In the genomic region with DNA sequence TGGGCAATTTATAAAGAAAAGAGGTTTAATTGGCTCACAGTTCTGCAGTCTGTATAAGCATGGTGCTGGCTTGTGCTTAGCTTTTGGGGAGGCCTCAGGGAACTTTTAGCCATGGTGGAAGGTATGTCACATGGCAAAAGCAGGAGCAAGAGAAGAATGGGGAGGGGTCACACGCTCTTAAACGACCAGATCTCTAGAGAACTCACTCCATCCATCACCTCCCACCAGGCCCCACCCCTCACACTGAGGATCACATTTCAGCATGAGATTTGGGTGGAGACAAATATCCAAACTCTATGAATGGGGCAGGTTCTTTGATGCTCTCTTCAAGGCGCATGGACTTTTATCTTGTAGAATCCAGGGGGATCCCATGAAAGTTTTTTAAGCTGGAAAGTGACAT, we compare ENCODE assay signal across 23 cellular contexts.
"Had no signal": no experiment of that assay in that cellular context is flagged by ENCODE, and none has a peak within 500 bp of the region (broad histone marks: within the 10 kb centered on the region; RNA-seq: fewer than 3 reads in every experiment).

No MANE protein-coding gene starts in this region.

- H3K36me3 ChIP-seq: esophagus muscularis mucosa, gastrocnemius medialis, heart right ventricle, left ventricle myocardium inferior, lower lobe of right lung, right atrium auricular region, sigmoid colon, stomach, upper lobe of left lung, uterus had no signal

- H3K9me3 Mint-ChIP-seq: dendritic cell treated with granulocyte-macrophage colony-stimulating factor and Interleukin-4, amounts not matched to agents 40 ng/mL and 50 ng/mL, for 4 days; effector memory CD8-positive, alpha-beta T cell; immature natural killer cell had no signal

- H3K27ac Mint-ChIP-seq: dendritic cell treated with granulocyte-macrophage colony-stimulating factor and Interleukin-4, amounts not matched to agents 40 ng/mL and 50 ng/mL, for 4 days; effector memory CD8-positive, alpha-beta T cell; immature natural killer cell had no signal

- H3K4me1 ChIP-seq: gastrocnemius medialis, lower lobe of right lung, right atrium auricular region had no signal

- ATAC-seq: effector memory CD8-positive, alpha-beta T cell; gastrocnemius medialis; heart right ventricle; lower lobe of right lung had no signal

- H3K9me3 ChIP-seq: esophagus muscularis mucosa, gastrocnemius medialis, heart right ventricle, left ventricle myocardium inferior, lower lobe of right lung, right atrium auricular region, sigmoid colon, stomach, upper lobe of left lung, uterus had no signal

- H3K36me3 Mint-ChIP-seq: immature natural killer cell had no signal

- H3K4me3 ChIP-seq: esophagus muscularis mucosa, gastrocnemius medialis, heart right ventricle, left ventricle myocardium inferior, lower lobe of right lung, right atrium auricular region, sigmoid colon, skin epidermis, stomach, upper lobe of left lung, uterus had no signal

- H3K4me3 Mint-ChIP-seq: dendritic cell treated with granulocyte-macrophage colony-stimulating factor and Interleukin-4, amounts not matched to agents 40 ng/mL and 50 ng/mL, for 4 days; effector memory CD8-positive, alpha-beta T cell; immature natural killer cell had no signal

- H3K27ac ChIP-seq: epithelial cell of prostate, esophagus muscularis mucosa, gastrocnemius medialis, heart right ventricle, left ventricle myocardium inferior, lower lobe of right lung, right atrium auricular region, sigmoid colon, skin epidermis, stomach, upper lobe of left lung, uterus had no signal

- H3K27me3 ChIP-seq: esophagus muscularis mucosa, gastrocnemius medialis, heart right ventricle, right atrium auricular region, sigmoid colon, stomach, upper lobe of left lung, uterus had no signal

- DNase-seq: effector memory CD8-positive, alpha-beta T cell; gastrocnemius medialis; heart right ventricle; hypothalamus; immature natural killer cell; left ventricle myocardium inferior; lower lobe of right lung; mesenchymal stem cell; midbrain; posterior cingulate gyrus; sigmoid colon; stimulated activated CD4-positive, alpha-beta T cell treated with anti-CD3 and anti-CD28 coated beads, Interleukin-2, amount 100 ng/mL, for 24 hours; stimulated activated CD4-positive, alpha-beta T cell treated with anti-CD3 and anti-CD28 coated beads, Interleukin-4, amount 100 ng/mL, for 4 hours; stimulated activated naive CD4-positive, alpha-beta T cell; stomach; substantia nigra; upper lobe of left lung; uterus had no signal

- H3K27me3 Mint-ChIP-seq: dendritic cell treated with granulocyte-macrophage colony-stimulating factor and Interleukin-4, amounts not matched to agents 40 ng/mL and 50 ng/mL, for 4 days; effector memory CD8-positive, alpha-beta T cell had no signal
